ENCODE assay signal across 14 cellular contexts in the genomic region with DNA sequence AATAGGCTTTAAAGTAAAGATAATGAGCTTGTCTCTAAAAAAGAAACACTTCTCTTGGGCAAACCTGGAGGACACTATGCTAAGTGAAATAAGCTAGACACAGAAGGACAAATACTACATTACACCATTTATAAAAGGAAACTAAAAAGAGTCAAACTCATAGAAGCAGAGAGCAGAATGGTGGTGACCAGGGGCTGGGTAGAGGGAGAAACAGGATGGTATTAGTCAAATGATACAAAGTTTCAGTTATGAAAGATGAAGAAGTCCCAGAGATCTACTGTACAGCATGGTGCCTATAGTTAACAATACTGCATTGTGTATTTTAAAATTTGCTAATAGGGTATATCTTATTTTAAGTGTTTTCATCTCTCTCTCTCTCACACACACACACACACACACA. TPM values are rescaled to one million over a fixed set of nuclear protein-coding genes. Genes with fewer than 3 reads are reported as not detected.
DNase-seq lines count a peak whose midpoint lies in the region; ATAC-seq and TF ChIP-seq lines count a peak whose summit lies in the region.
"Had no signal": no experiment of that assay in that cellular context is flagged by ENCODE, and none has a peak within 500 bp of the region (broad histone marks: within the 10 kb centered on the region; RNA-seq: fewer than 3 reads in every experiment).

No MANE protein-coding gene starts in this region.

- peaks cover 35% of the 10 kb centered on the region for H3K4me1 Mint-ChIP-seq in activated T-helper 2 cell treated with anti-CD3 and anti-CD28 coated beads, Interferon-gamma antibody, Interleukin-2, Interleukin-4, amounts not matched to agents 10 μg/mL and 5 μg/mL and 100 μg/mL, durations not matched to agents 14 hours and 24 hours and 36 hours (ENCODE audit: low read depth)
- peaks cover 43% of the 10 kb centered on the region for H3K4me1 Mint-ChIP-seq in activated CD8-positive, alpha-beta memory T cell treated with anti-CD3 and anti-CD28 coated beads, Interleukin-2, amount 10 ng/mL, durations not matched to agents 7 days and 5 days

- no peaks in the 10 kb centered on the region for H3K27me3 ChIP-seq in left ventricle myocardium inferior (ENCODE audit: low read depth)
- H3K27me3 ChIP-seq: body of pancreas, esophagus muscularis mucosa had no signal

- CTCF ChIA-PET in activated CD8-positive, alpha-beta memory T cell treated with anti-CD3 and anti-CD28 coated beads, Interleukin-2, amount 10 ng/mL, durations not matched to agents 7 days and 5 days (lab: Charles Lee), result interaction anchor here (1.9 kb wide), 1 partner anchor 186 kb away, joined by 3 read pairs; no protein-coding TSS in a partner anchor

- no peaks in the 10 kb centered on the region for H3K9me3 Mint-ChIP-seq in activated T-helper 2 cell treated with anti-CD3 and anti-CD28 coated beads, Interferon-gamma antibody, Interleukin-2, Interleukin-4, amounts not matched to agents 10 μg/mL and 5 μg/mL and 100 μg/mL, durations not matched to agents 14 hours and 24 hours and 36 hours
- H3K9me3 Mint-ChIP-seq in activated CD8-positive, alpha-beta memory T cell treated with anti-CD3 and anti-CD28 coated beads, Interleukin-2, amount 10 ng/mL, durations not matched to agents 7 days and 5 days (ENCODE audit: low read depth), result no peaks in the 10 kb centered on the region

- H3K27me3 Mint-ChIP-seq in activated T-helper 2 cell treated with anti-CD3 and anti-CD28 coated beads, Interferon-gamma antibody, Interleukin-2, Interleukin-4, amounts not matched to agents 10 μg/mL and 5 μg/mL and 100 μg/mL, durations not matched to agents 14 hours and 24 hours and 36 hours (ENCODE audit: low read depth), result no peaks in the 10 kb centered on the region
- H3K27me3 Mint-ChIP-seq in activated CD8-positive, alpha-beta memory T cell treated with anti-CD3 and anti-CD28 coated beads, Interleukin-2, amount 10 ng/mL, durations not matched to agents 7 days and 5 days, result no peaks in the 10 kb centered on the region

- no peak for DNase-seq in activated T-helper 2 cell treated with anti-CD3 and anti-CD28 coated beads, Interferon-gamma antibody, Interleukin-2, Interleukin-4, amounts not matched to agents 10 μg/mL and 5 μg/mL and 100 μg/mL, durations not matched to agents 14 hours and 24 hours and 36 hours (ENCODE audit: low spot score)
- DNase-seq in NCI-H2029 (lab: John Stamatoyannopoulos, UW), result no peak
- no peak for DNase-seq in activated CD8-positive, alpha-beta memory T cell treated with anti-CD3 and anti-CD28 coated beads, Interleukin-2, amount 10 ng/mL, durations not matched to agents 7 days and 5 days
- DNase-seq in COLO829 (ENCODE audit: low spot score), result no peak
- DNase-seq in left ventricle myocardium inferior, result no peak
- DNase-seq: activated CD4-positive, alpha-beta T cell treated with anti-CD3 and anti-CD28 coated beads, Interleukin-2, amount 50 U/mL, for 48 hours; body of pancreas; Caco-2; kidney; stimulated activated CD4-positive, alpha-beta T cell treated with anti-CD3 and anti-CD28 coated beads, Interleukin-1b, Interleukin-23, amount 100 ng/mL, for 48 hours had no signal

- H3K4me3 Mint-ChIP-seq in activated T-helper 2 cell treated with anti-CD3 and anti-CD28 coated beads, Interferon-gamma antibody, Interleukin-2, Interleukin-4, amounts not matched to agents 10 μg/mL and 5 μg/mL and 100 μg/mL, durations not matched to agents 14 hours and 24 hours and 36 hours (ENCODE audit: low read depth), result no peak overlapping the region
- no peak overlapping the region for H3K4me3 Mint-ChIP-seq in activated CD8-positive, alpha-beta memory T cell treated with anti-CD3 and anti-CD28 coated beads, Interleukin-2, amount 10 ng/mL, durations not matched to agents 7 days and 5 days

- H3K27ac ChIP-seq in left ventricle myocardium inferior (replicated peaks), result no peak overlapping the region
- H3K27ac ChIP-seq: body of pancreas, esophagus muscularis mucosa had no signal

- no peak for TF ChIP-seq CTCF in left ventricle myocardium inferior (IDR thresholded peaks at IDR 0.05; ENCODE audit: borderline replicate concordance)

- ATAC-seq in GM18868 (IDR thresholded peaks at IDR 0.05; ENCODE audit: unreplicated experiment), result peak; percentile 65
- peak; percentile 71 for ATAC-seq in GM21423 (IDR thresholded peaks at IDR 0.05; ENCODE audit: unreplicated experiment)
- ATAC-seq in HG03064 (IDR thresholded peaks at IDR 0.05; ENCODE audit: low read depth, unreplicated experiment), result peak; percentile 64
- ATAC-seq in activated CD8-positive, alpha-beta memory T cell treated with anti-CD3 and anti-CD28 coated beads, Interleukin-2, amount 10 ng/mL, durations not matched to agents 7 days and 5 days, result no peak
- ATAC-seq: body of pancreas had no signal

- no peaks in the 10 kb centered on the region for H3K9me3 ChIP-seq in left ventricle myocardium inferior (replicated peaks)
- H3K9me3 ChIP-seq: body of pancreas, Caco-2, esophagus muscularis mucosa had no signal

- intact Hi-C loops in activated T-helper 2 cell treated with anti-CD3 and anti-CD28 coated beads, Interferon-gamma antibody, Interleukin-2, Interleukin-4, amounts not matched to agents 10 μg/mL and 5 μg/mL and 100 μg/mL, durations not matched to agents 14 hours and 24 hours and 36 hours (cut with micrococcal nuclease), result no loop called here
- intact Hi-C loops in left ventricle myocardium inferior (cut with micrococcal nuclease), result no loop called here

- no peaks in the 10 kb centered on the region for H3K36me3 ChIP-seq in left ventricle myocardium inferior
- H3K36me3 ChIP-seq: esophagus muscularis mucosa had no signal

- H3K4me1 ChIP-seq in left ventricle myocardium inferior, result peaks cover 19% of the 10 kb centered on the region
- H3K4me1 ChIP-seq: body of pancreas had no signal

- H3K27ac Mint-ChIP-seq in activated T-helper 2 cell treated with anti-CD3 and anti-CD28 coated beads, Interferon-gamma antibody, Interleukin-2, Interleukin-4, amounts not matched to agents 10 μg/mL and 5 μg/mL and 100 μg/mL, durations not matched to agents 14 hours and 24 hours and 36 hours, result peak overlapping the region; percentile 59
- no peak overlapping the region for H3K27ac Mint-ChIP-seq in activated CD8-positive, alpha-beta memory T cell treated with anti-CD3 and anti-CD28 coated beads, Interleukin-2, amount 10 ng/mL, durations not matched to agents 7 days and 5 days

- no peak overlapping the region for H3K4me3 ChIP-seq in left ventricle myocardium inferior
- H3K4me3 ChIP-seq: body of pancreas, esophagus muscularis mucosa had no signal

- peaks cover 23% of the 10 kb centered on the region for H3K36me3 Mint-ChIP-seq in activated T-helper 2 cell treated with anti-CD3 and anti-CD28 coated beads, Interferon-gamma antibody, Interleukin-2, Interleukin-4, amounts not matched to agents 10 μg/mL and 5 μg/mL and 100 μg/mL, durations not matched to agents 14 hours and 24 hours and 36 hours (ENCODE audit: low read depth)
- peaks cover 15% of the 10 kb centered on the region for H3K36me3 Mint-ChIP-seq in activated CD8-positive, alpha-beta memory T cell treated with anti-CD3 and anti-CD28 coated beads, Interleukin-2, amount 10 ng/mL, durations not matched to agents 7 days and 5 days

RNA-seq across cellular contexts. Expression of a gene that starts 28.5 kb away (rescaled TPM):
- 101 and 102 TPM in 2 replicates for total RNA-seq in activated T-helper 2 cell treated with anti-CD3 and anti-CD28 coated beads, Interferon-gamma antibody, Interleukin-2, Interleukin-4, amounts not matched to agents 10 μg/mL and 5 μg/mL and 100 μg/mL, durations not matched to agents 14 hours and 24 hours and 36 hours
- total RNA-seq in activated CD8-positive, alpha-beta memory T cell treated with anti-CD3 and anti-CD28 coated beads, Interleukin-2, amount 10 ng/mL, durations not matched to agents 7 days and 5 days, result 10 to 100 TPM; 68.3 to 95.1 TPM
- total RNA-seq in left ventricle myocardium inferior, result 41.1 TPM
